ENCODE assay signal across 16 cellular contexts in the genomic region with DNA sequence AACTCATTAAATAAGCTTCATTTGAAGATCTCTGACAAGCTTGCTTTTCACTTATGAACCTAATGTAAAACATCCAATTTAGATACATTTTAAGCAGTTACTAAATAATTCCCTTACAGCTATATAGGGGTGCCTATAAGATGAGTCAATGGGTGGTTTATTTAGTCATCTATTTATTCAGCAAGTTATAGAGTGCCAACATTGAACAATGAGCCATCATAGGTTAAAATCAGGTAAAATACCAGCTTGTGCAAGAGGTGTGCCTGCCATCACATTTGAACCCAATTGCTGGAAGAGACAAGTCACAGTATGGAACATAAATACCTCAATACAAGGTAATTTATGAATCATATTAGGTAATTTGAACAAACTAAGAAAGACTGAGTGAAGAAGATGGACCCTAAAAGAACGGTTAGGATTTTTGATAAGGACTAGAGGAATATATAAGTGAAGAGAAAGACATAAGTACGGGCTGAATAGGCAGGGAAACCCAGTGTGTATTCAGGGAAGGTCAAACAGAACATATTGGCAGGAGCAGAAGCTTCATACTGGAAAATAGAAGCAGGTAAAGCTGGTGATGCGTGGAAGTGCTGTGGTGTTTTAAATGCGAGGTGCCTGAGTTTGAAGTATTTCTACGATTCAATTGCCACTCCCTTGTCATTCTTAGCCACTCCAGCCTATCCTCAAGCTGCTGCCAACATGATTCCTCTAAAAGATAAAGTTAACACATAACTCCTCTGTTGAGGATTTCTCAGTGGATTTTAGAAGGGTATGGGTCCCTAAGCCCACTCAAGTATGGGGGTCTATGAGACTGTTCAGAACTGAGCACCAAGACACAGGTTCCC. TPM values are rescaled to one million over a fixed set of nuclear protein-coding genes. Genes with fewer than 3 reads are reported as not detected.
DNase-seq lines count a peak whose midpoint lies in the region; ATAC-seq, FAIRE-seq and TF ChIP-seq lines count a peak whose summit lies in the region.
"Had no signal": no experiment of that assay in that cellular context is flagged by ENCODE, and none has a peak within 500 bp of the region (broad histone marks: within the 10 kb centered on the region; RNA-seq: fewer than 3 reads in every experiment).

No MANE protein-coding gene starts in this region.

- H3K9me3 ChIP-seq in IMR-90 (ENCODE audit: control insufficient read depth, insufficient read depth, low read length) (no peaks in the 10 kb centered on the region), osteoblast (ENCODE audit: low read depth, low read length) (no peaks in the 10 kb centered on the region)
- H3K9me3 ChIP-seq: psoas muscle had no signal

- H3K79me2 ChIP-seq in osteoblast (ENCODE audit: insufficient read depth, low read length), result no peaks in the 10 kb centered on the region

- 100% methylated on average over 2 of the region's 5 CpGs; no CpG with 5 or more reads in 1 of the 2 experiments for WGBS in IMR-90 (ENCODE audit: extremely low coverage in 2 of 2, insufficient read length in 1 of 2), 2 experiments

- no peaks in the 10 kb centered on the region for H3K27me3 ChIP-seq in IMR-90 (ENCODE audit: control insufficient read depth, insufficient read depth, low read length)
- H3K27me3 ChIP-seq in bronchial epithelial cell (ENCODE audit: control insufficient read depth, insufficient read depth, low read length), result no peaks in the 10 kb centered on the region
- H3K27me3 ChIP-seq in osteoblast (ENCODE audit: insufficient read depth, low read length), result no peaks in the 10 kb centered on the region

- in situ Hi-C loops in IMR-90 (cut with MboI; ENCODE audit: low sequenced_read_pairs), result loop anchor here (5.0 kb wide), 1 partner anchor 328 kb away; no protein-coding TSS in a partner anchor

- H2AFZ ChIP-seq in IMR-90 (replicated peaks; ENCODE audit: low read length, poor library complexity), result no peak overlapping the region
- no peak overlapping the region for H2AFZ ChIP-seq in osteoblast (ENCODE audit: low read length)

- no peak for DNase-seq in activated CD4-positive, CD25-positive, alpha-beta regulatory T cell treated with anti-CD3 and anti-CD28 coated beads, Interleukin-2, amount 50 U/mL, for 72 hours
- no peak for DNase-seq in IMR-90
- peak; percentile 99 for DNase-seq in bronchial epithelial cell (ENCODE audit: low read depth)
- DNase-seq in osteoblast (ENCODE audit: insufficient read length, low spot score, missing footprints), result no peak
- no peak for DNase-seq in erythroblast (lab: John Stamatoyannopoulos, UW)
- no peak for DNase-seq in cerebellar nuclear complex (lab: John Stamatoyannopoulos, UW)
- DNase-seq in 8988T, result no peak
- DNase-seq: ACHN; activated CD4-positive, alpha-beta memory T cell treated with anti-CD3 and anti-CD28 coated beads for 36 hours; cortex of kidney; naive thymus-derived CD8-positive, alpha-beta T cell; NCI-H69; psoas muscle; stimulated activated naive B cell treated with anti-CD40 and anti-IgM and Interleukin-4, amounts not matched to agents 10 μg/mL and 1 μg/mL and 100 μg/mL, for 72 hours had no signal

- peak overlapping the region; percentile 63; the same call in 1 of the 3 replicates for H2BK15ac ChIP-seq in IMR-90 (ENCODE audit: low read depth, low read length)

- H2AK5ac ChIP-seq in IMR-90 (ENCODE audit: low read depth, low read length), result peak overlapping the region; percentile 60

- H2AK9ac ChIP-seq in IMR-90 (replicated peaks; ENCODE audit: low read depth, low read length, poor library complexity), result no peak overlapping the region

- H3K79me1 ChIP-seq in IMR-90 (ENCODE audit: low read depth in 1 of 2, low read length in 2 of 2), result no peaks in the 10 kb centered on the region; a peak in 1 of 4 replicates

- H3K4me1 ChIP-seq in IMR-90 (ENCODE audit: control insufficient read depth, insufficient read depth, low read length) (peaks cover 32% of the 10 kb centered on the region), osteoblast (ENCODE audit: insufficient read depth, low read length) (peaks cover 83% of the 10 kb centered on the region)

- H2BK20ac ChIP-seq in IMR-90 (ENCODE audit: low read depth, low read length), result peak overlapping the region; percentile 72

- TF ChIP-seq CTCF in IMR-90 (conservative IDR thresholded peaks at IDR 0.05; ENCODE audit: low read depth, low read length) (no peak), bronchial epithelial cell (IDR thresholded peaks at IDR 0.05; ENCODE audit: insufficient read depth, low read length, severe bottlenecking) (no peak), osteoblast (IDR thresholded peaks at IDR 0.05; ENCODE audit: extremely low read depth, low read depth, low read length) (no peak)

- H4K5ac ChIP-seq in IMR-90 (ENCODE audit: low read depth, low read length), result peak overlapping the region; percentile 15; the same call in 1 of the 2 replicates

- H3K9ac ChIP-seq in IMR-90 (ENCODE audit: low read depth, low read length), result no peak overlapping the region

- H3K9me1 ChIP-seq in IMR-90 (ENCODE audit: insufficient read depth, low read length), result peaks cover 12% of the 10 kb centered on the region

- H4K91ac ChIP-seq in IMR-90 (ENCODE audit: insufficient read depth, low read depth, low read length), result peak overlapping the region; percentile 26

- CTCF ChIA-PET in IMR-90 (lab: Yijun Ruan, JAX), result interaction anchor here (0.6 to 1.0 kb wide), 2 partner anchors 93 to 119 kb away, joined by 3 read pairs; no protein-coding TSS in a partner anchor

- POLR2A ChIA-PET in IMR-90 (lab: Charles Lee; ENCODE audit: unreplicated experiment), result no interaction called here

- H3K4me2 ChIP-seq in IMR-90 (ENCODE audit: low read depth, low read length) (no peak overlapping the region), osteoblast (ENCODE audit: insufficient read depth, low read length) (no peak overlapping the region)

- peak overlapping the region; percentile 77 for H3K14ac ChIP-seq in IMR-90 (replicated peaks; ENCODE audit: low read depth, low read length)

- no peak overlapping the region for H3K56ac ChIP-seq in IMR-90 (ENCODE audit: extremely low read depth, insufficient read depth, low read length)

- peak overlapping the region; percentile 69 for H2BK120ac ChIP-seq in IMR-90 (ENCODE audit: low read depth, low read length)

- ATAC-seq in activated CD4-positive, CD25-positive, alpha-beta regulatory T cell treated with anti-CD3 and anti-CD28 coated beads, Interleukin-2, amount 50 U/mL, for 24 hours, result peak; percentile 75 to 87
- ATAC-seq in IMR-90 (ENCODE audit: low read depth), result no peak
- ATAC-seq: HCT116; naive thymus-derived CD8-positive, alpha-beta T cell; psoas muscle; stimulated activated naive B cell treated with anti-CD40 and anti-IgM and Interleukin-4, amounts not matched to agents 10 μg/mL and 1 μg/mL and 100 μg/mL, for 72 hours had no signal

- TF ChIP-seq POLR2A in IMR-90 (IDR thresholded peaks at IDR 0.05; ENCODE audit: low read depth, low read length) (no peak), erythroblast (IDR thresholded peaks at IDR 0.05; ENCODE audit: low read length) (no peak)

- TF ChIP-seq RAD21 in IMR-90 (IDR thresholded peaks at IDR 0.05; ENCODE audit: low read length), result no peak

- peak overlapping the region; percentile 38; the same call in 1 of the 2 replicates for H3K18ac ChIP-seq in IMR-90 (ENCODE audit: low read depth, low read length)

- no peak for FAIRE-seq in bronchial epithelial cell (lab: Jason Lieb, UNC)

- intact Hi-C loops in IMR-90 (cut with micrococcal nuclease), result loop anchor here (5.0 to 10.0 kb wide), 5 partner anchors 63 to 515 kb away; no protein-coding TSS in a partner anchor

- no peak overlapping the region; a peak in 1 of 4 replicates for H4K8ac ChIP-seq in IMR-90 (ENCODE audit: low read depth in 2 of 2, low read length in 2 of 2)

- H3K23ac ChIP-seq in IMR-90 (ENCODE audit: low read depth, low read length), result peak overlapping the region; percentile 1; the same call in 1 of the 2 replicates

- peak overlapping the region; percentile 74 for H3K4ac ChIP-seq in IMR-90 (ENCODE audit: low read depth, low read length)

- no peak overlapping the region for H3K27ac ChIP-seq in IMR-90 (ENCODE audit: insufficient read depth, low read length)
- peak overlapping the region; percentile 46 for H3K27ac ChIP-seq in osteoblast (ENCODE audit: low read depth, low read length)
- H3K27ac ChIP-seq: psoas muscle had no signal

- H4K20me1 ChIP-seq in IMR-90 (ENCODE audit: insufficient read depth, low read length), result no peaks in the 10 kb centered on the region
- no peaks in the 10 kb centered on the region for H4K20me1 ChIP-seq in osteoblast (ENCODE audit: insufficient read depth, low read length)

- H3K4me3 ChIP-seq in IMR-90 (ENCODE audit: insufficient read depth, low read depth, low read length) (no peak overlapping the region), bronchial epithelial cell (ENCODE audit: low read depth, low read length) (no peak overlapping the region), osteoblast (ENCODE audit: insufficient read depth, low read length) (no peak overlapping the region)
- H3K4me3 ChIP-seq: psoas muscle had no signal

- H3K36me3 ChIP-seq in IMR-90 (ENCODE audit: control insufficient read depth, insufficient read depth, low read length), result no peaks in the 10 kb centered on the region
- no peaks in the 10 kb centered on the region for H3K36me3 ChIP-seq in bronchial epithelial cell (ENCODE audit: control insufficient read depth, insufficient read depth, low read length)
- H3K36me3 ChIP-seq in osteoblast (ENCODE audit: insufficient read depth, low read length), result no peaks in the 10 kb centered on the region

- no TSS peak for BruUV-seq in IMR-90 (replicated peaks; lab: Mats Ljungman, UMichigan)

- dilution Hi-C loops in IMR-90 (cut with HindIII; ENCODE audit: low sequenced_read_pairs, unreplicated experiment), result no loop called here

- H2BK5ac ChIP-seq in IMR-90 (ENCODE audit: low read depth, low read length, poor library complexity, severe bottlenecking), result no peak overlapping the region

TF ChIP-seq in IMR-90, 13 proteins besides CTCF, POLR2A, EP300 and RAD21 (continues in another document):
- TF ChIP-seq CHD1 (IDR thresholded peaks at IDR 0.05; ENCODE audit: low read depth, low read length) (no peak), SMC3 (IDR thresholded peaks at IDR 0.05; ENCODE audit: low read depth, low read length) (no peak), NFE2L2 (IDR thresholded peaks at IDR 0.05; ENCODE audit: low read depth, low read length) (no peak), BHLHE40 (IDR thresholded peaks at IDR 0.05; ENCODE audit: low read depth, low read length) (no peak)

RNA-seq across cellular contexts. Expression of a gene that starts 18.9 kb away (rescaled TPM):
- total RNA-seq in IMR-90 (2012; rRNA removed) (0.28 and 0.36 TPM in 2 replicates), bronchial epithelial cell (7.1 and 12.3 TPM in 2 replicates), osteoblast (11.5 and 16.6 TPM in 2 replicates)
- polyA plus RNA-seq in IMR-90 (2012; rRNA removed), result 0.47 and 0.48 TPM in 2 replicates
- polyA plus RNA-seq in IMR-90 (2012; cell fraction: cytosol; rRNA removed), result 0.07 and 0.08 TPM in 2 replicates
- 0.27 and 3.1 TPM in 2 replicates for polyA plus RNA-seq in IMR-90 (2012; cell fraction: nucleus; rRNA removed; ENCODE audit: low replicate concordance)
